ENCODE assay signal across 17 cellular contexts in the genomic region with DNA sequence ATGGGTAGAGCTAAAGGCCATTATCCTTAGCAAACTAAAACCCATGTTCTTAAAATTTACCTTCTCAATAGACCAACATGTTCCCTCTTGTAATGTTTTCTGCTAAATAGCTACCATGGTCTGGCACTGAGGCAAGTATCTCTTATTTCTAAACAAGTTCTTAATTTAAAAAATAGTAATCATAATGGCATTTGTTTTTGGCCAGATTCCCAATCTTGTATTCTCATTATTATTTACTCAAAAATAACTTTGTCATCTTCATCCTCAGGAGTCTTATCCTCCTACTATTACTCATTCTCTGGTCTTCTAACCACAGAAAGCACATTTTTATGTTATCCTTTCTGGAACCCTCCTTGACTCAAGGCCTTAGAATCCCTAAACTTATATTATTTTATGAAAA.
"Had no signal": no experiment of that assay in that cellular context is flagged by ENCODE, and none has a peak within 500 bp of the region (broad histone marks: within the 10 kb centered on the region; RNA-seq: fewer than 3 reads in every experiment).

No MANE protein-coding gene starts in this region.

- H3K27ac Mint-ChIP-seq: activated CD8-positive, alpha-beta memory T cell treated with anti-CD3 and anti-CD28 coated beads, Interleukin-2, amount 10 ng/mL, durations not matched to agents 7 days and 5 days; activated naive CD4-positive, alpha-beta T cell treated with anti-CD3 and anti-CD28 coated beads, Interleukin-2, amount 50 U/mL, for 72 hours; activated T-helper 2 cell treated with anti-CD3 and anti-CD28 coated beads, Interferon-gamma antibody, Interleukin-2, Interleukin-4, amounts not matched to agents 10 μg/mL and 5 μg/mL and 100 μg/mL, durations not matched to agents 14 hours and 24 hours and 36 hours; naive thymus-derived CD4-positive, alpha-beta T cell; stimulated activated effector memory CD8-positive, alpha-beta T cell treated with anti-CD3 and anti-CD28 coated beads, Interleukin-12 subunit alpha, Interleukin-12 subunit beta, amount 100 ng/mL, for 72 hours had no signal

- H3K4me3 ChIP-seq: cardiac muscle cell, heart right ventricle, thyroid gland, uterus had no signal

- H3K9me3 ChIP-seq: thyroid gland, uterus had no signal

- H3K79me2 ChIP-seq: parathyroid adenoma had no signal

- H3K4me1 ChIP-seq: heart right ventricle, parathyroid adenoma, thyroid gland, uterus had no signal

- FAIRE-seq: frontal cortex had no signal

- H3K27me3 ChIP-seq: cardiac muscle cell, heart right ventricle, thyroid gland, uterus had no signal

- H3K9ac ChIP-seq: parathyroid adenoma had no signal

- H3K36me3 Mint-ChIP-seq: activated CD8-positive, alpha-beta memory T cell treated with anti-CD3 and anti-CD28 coated beads, Interleukin-2, amount 10 ng/mL, durations not matched to agents 7 days and 5 days; activated naive CD4-positive, alpha-beta T cell treated with anti-CD3 and anti-CD28 coated beads, Interleukin-2, amount 50 U/mL, for 72 hours; naive thymus-derived CD4-positive, alpha-beta T cell; stimulated activated effector memory CD8-positive, alpha-beta T cell treated with anti-CD3 and anti-CD28 coated beads, Interleukin-12 subunit alpha, Interleukin-12 subunit beta, amount 100 ng/mL, for 72 hours had no signal

- H3K27ac ChIP-seq: cardiac muscle cell, heart right ventricle, parathyroid adenoma, thyroid gland, uterus had no signal

- H3K4me3 Mint-ChIP-seq: activated CD8-positive, alpha-beta memory T cell treated with anti-CD3 and anti-CD28 coated beads, Interleukin-2, amount 10 ng/mL, durations not matched to agents 7 days and 5 days; naive thymus-derived CD4-positive, alpha-beta T cell; stimulated activated effector memory CD8-positive, alpha-beta T cell treated with anti-CD3 and anti-CD28 coated beads, Interleukin-12 subunit alpha, Interleukin-12 subunit beta, amount 100 ng/mL, for 72 hours had no signal

- DNase-seq: activated CD4-positive, alpha-beta T cell treated with anti-CD3 and anti-CD28 coated beads for 1 hour; activated CD4-positive, alpha-beta T cell treated with anti-CD3 and anti-CD28 coated beads, Interleukin-2, amount 50 U/mL, for 48 hours; activated CD8-positive, alpha-beta memory T cell treated with anti-CD3 and anti-CD28 coated beads, Interleukin-2, amount 10 ng/mL, durations not matched to agents 7 days and 5 days; activated T-cell treated with anti-CD3 and anti-CD28 coated beads, Interleukin-2, amount 50 U/mL, for 1 hour; amniotic stem cell; heart right ventricle; naive thymus-derived CD4-positive, alpha-beta T cell; thyroid gland; uterus had no signal

- H3K36me3 ChIP-seq: cardiac muscle cell, heart right ventricle, thyroid gland, uterus had no signal

- H3K4me1 Mint-ChIP-seq: activated CD8-positive, alpha-beta memory T cell treated with anti-CD3 and anti-CD28 coated beads, Interleukin-2, amount 10 ng/mL, durations not matched to agents 7 days and 5 days; naive thymus-derived CD4-positive, alpha-beta T cell; stimulated activated effector memory CD8-positive, alpha-beta T cell treated with anti-CD3 and anti-CD28 coated beads, Interleukin-12 subunit alpha, Interleukin-12 subunit beta, amount 100 ng/mL, for 72 hours had no signal

- H2AFZ ChIP-seq: parathyroid adenoma had no signal

- H3K27me3 Mint-ChIP-seq: activated CD8-positive, alpha-beta memory T cell treated with anti-CD3 and anti-CD28 coated beads, Interleukin-2, amount 10 ng/mL, durations not matched to agents 7 days and 5 days; naive thymus-derived CD4-positive, alpha-beta T cell had no signal

- ATAC-seq: activated CD8-positive, alpha-beta memory T cell treated with anti-CD3 and anti-CD28 coated beads, Interleukin-2, amount 10 ng/mL, durations not matched to agents 7 days and 5 days; activated naive CD4-positive, alpha-beta T cell treated with anti-CD3 and anti-CD28 coated beads, Interleukin-2, amount 50 U/mL, for 72 hours; esophagus mucosa; heart right ventricle; left lobe of liver; naive thymus-derived CD4-positive, alpha-beta T cell; stimulated activated effector memory CD8-positive, alpha-beta T cell treated with anti-CD3 and anti-CD28 coated beads, Interleukin-12 subunit alpha, Interleukin-12 subunit beta, amount 100 ng/mL, for 72 hours had no signal

- H3K9me3 Mint-ChIP-seq: activated T-helper 2 cell treated with anti-CD3 and anti-CD28 coated beads, Interferon-gamma antibody, Interleukin-2, Interleukin-4, amounts not matched to agents 10 μg/mL and 5 μg/mL and 100 μg/mL, durations not matched to agents 14 hours and 24 hours and 36 hours had no signal
